In the genomic region with DNA sequence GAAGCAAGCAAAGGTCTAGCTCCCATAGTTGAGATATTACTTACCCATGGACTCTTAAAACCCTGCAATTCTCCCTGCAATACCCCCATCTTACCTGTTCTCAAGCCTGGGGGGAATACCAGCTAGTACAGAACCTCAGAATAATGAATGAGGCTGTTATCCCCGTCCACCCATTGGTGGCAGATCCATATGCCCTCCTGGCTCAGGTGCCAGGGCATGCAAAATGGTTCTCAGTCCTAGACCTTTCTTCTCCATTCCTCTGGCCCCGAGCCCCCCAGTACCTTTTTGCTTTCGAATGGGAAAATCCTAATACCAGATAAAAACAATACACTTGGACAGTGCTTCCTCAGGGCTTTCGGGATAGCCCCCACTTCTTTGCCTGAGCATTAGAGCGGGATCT, we compare ENCODE assay signal across 1 cellular context.
TF ChIP-seq lines count a peak whose summit lies in the region.

No MANE protein-coding gene starts in this region.

TF ChIP-seq in GM23338, 12 proteins besides CTCF, POLR2A, EP300 and RAD21 (continued from another document):
- TF ChIP-seq, protein P1, sequence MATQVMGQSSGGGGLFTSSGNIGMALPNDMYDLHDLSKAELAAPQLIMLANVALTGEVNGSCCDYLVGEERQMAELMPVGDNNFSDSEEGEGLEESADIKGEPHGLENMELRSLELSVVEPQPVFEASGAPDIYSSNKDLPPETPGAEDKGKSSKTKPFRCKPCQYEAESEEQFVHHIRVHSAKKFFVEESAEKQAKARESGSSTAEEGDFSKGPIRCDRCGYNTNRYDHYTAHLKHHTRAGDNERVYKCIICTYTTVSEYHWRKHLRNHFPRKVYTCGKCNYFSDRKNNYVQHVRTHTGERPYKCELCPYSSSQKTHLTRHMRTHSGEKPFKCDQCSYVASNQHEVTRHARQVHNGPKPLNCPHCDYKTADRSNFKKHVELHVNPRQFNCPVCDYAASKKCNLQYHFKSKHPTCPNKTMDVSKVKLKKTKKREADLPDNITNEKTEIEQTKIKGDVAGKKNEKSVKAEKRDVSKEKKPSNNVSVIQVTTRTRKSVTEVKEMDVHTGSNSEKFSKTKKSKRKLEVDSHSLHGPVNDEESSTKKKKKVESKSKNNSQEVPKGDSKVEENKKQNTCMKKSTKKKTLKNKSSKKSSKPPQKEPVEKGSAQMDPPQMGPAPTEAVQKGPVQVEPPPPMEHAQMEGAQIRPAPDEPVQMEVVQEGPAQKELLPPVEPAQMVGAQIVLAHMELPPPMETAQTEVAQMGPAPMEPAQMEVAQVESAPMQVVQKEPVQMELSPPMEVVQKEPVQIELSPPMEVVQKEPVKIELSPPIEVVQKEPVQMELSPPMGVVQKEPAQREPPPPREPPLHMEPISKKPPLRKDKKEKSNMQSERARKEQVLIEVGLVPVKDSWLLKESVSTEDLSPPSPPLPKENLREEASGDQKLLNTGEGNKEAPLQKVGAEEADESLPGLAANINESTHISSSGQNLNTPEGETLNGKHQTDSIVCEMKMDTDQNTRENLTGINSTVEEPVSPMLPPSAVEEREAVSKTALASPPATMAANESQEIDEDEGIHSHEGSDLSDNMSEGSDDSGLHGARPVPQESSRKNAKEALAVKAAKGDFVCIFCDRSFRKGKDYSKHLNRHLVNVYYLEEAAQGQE (IDR thresholded peaks at IDR 0.05; ENCODE audit: unreplicated experiment): no peak
- TF ChIP-seq ZNF114 (CRISPR knock-in tag; IDR thresholded peaks at IDR 0.05): no peak
- TF ChIP-seq, protein P2, sequence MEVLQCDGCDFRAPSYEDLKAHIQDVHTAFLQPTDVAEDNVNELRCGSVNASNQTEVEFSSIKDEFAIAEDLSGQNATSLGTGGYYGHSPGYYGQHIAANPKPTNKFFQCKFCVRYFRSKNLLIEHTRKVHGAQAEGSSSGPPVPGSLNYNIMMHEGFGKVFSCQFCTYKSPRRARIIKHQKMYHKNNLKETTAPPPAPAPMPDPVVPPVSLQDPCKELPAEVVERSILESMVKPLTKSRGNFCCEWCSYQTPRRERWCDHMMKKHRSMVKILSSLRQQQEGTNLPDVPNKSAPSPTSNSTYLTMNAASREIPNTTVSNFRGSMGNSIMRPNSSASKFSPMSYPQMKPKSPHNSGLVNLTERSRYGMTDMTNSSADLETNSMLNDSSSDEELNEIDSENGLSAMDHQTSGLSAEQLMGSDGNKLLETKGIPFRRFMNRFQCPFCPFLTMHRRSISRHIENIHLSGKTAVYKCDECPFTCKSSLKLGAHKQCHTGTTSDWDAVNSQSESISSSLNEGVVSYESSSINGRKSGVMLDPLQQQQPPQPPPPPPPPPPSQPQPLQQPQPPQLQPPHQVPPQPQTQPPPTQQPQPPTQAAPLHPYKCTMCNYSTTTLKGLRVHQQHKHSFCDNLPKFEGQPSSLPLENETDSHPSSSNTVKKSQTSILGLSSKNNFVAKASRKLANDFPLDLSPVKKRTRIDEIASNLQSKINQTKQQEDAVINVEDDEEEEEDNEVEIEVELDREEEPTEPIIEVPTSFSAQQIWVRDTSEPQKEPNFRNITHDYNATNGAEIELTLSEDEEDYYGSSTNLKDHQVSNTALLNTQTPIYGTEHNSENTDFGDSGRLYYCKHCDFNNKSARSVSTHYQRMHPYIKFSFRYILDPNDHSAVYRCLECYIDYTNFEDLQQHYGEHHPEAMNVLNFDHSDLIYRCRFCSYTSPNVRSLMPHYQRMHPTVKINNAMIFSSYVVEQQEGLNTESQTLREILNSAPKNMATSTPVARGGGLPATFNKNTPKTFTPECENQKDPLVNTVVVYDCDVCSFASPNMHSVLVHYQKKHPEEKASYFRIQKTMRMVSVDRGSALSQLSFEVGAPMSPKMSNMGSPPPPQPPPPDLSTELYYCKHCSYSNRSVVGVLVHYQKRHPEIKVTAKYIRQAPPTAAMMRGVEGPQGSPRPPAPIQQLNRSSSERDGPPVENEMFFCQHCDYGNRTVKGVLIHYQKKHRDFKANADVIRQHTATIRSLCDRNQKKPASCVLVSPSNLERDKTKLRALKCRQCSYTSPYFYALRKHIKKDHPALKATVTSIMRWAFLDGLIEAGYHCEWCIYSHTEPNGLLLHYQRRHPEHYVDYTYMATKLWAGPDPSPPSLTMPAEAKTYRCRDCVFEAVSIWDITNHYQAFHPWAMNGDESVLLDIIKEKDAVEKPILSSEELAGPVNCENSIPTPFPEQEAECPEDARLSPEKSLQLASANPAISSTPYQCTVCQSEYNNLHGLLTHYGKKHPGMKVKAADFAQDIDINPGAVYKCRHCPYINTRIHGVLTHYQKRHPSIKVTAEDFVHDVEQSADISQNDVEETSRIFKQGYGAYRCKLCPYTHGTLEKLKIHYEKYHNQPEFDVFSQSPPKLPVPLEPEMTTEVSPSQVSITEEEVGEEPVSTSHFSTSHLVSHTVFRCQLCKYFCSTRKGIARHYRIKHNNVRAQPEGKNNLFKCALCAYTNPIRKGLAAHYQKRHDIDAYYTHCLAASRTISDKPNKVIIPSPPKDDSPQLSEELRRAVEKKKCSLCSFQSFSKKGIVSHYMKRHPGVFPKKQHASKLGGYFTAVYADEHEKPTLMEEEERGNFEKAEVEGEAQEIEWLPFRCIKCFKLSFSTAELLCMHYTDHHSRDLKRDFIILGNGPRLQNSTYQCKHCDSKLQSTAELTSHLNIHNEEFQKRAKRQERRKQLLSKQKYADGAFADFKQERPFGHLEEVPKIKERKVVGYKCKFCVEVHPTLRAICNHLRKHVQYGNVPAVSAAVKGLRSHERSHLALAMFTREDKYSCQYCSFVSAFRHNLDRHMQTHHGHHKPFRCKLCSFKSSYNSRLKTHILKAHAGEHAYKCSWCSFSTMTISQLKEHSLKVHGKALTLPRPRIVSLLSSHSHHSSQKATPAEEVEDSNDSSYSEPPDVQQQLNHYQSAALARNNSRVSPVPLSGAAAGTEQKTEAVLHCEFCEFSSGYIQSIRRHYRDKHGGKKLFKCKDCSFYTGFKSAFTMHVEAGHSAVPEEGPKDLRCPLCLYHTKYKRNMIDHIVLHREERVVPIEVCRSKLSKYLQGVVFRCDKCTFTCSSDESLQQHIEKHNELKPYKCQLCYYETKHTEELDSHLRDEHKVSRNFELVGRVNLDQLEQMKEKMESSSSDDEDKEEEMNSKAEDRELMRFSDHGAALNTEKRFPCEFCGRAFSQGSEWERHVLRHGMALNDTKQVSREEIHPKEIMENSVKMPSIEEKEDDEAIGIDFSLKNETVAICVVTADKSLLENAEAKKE (CRISPR knock-in tag; IDR thresholded peaks at IDR 0.05): no peak
- no peak for TF ChIP-seq ZNF331 (CRISPR knock-in tag; IDR thresholded peaks at IDR 0.05; ENCODE audit: low read depth)
- no peak for TF ChIP-seq STAT1 (IDR thresholded peaks at IDR 0.05; ENCODE audit: unreplicated experiment)
- no peak for TF ChIP-seq EZH2 (IDR thresholded peaks at IDR 0.05; ENCODE audit: low read depth, unreplicated experiment)
- no peak for TF ChIP-seq CREB1 (CRISPR knock-in tag; IDR thresholded peaks at IDR 0.05; ENCODE audit: low read depth)
